ENCODE assay signal across 19 cellular contexts in the genomic region with DNA sequence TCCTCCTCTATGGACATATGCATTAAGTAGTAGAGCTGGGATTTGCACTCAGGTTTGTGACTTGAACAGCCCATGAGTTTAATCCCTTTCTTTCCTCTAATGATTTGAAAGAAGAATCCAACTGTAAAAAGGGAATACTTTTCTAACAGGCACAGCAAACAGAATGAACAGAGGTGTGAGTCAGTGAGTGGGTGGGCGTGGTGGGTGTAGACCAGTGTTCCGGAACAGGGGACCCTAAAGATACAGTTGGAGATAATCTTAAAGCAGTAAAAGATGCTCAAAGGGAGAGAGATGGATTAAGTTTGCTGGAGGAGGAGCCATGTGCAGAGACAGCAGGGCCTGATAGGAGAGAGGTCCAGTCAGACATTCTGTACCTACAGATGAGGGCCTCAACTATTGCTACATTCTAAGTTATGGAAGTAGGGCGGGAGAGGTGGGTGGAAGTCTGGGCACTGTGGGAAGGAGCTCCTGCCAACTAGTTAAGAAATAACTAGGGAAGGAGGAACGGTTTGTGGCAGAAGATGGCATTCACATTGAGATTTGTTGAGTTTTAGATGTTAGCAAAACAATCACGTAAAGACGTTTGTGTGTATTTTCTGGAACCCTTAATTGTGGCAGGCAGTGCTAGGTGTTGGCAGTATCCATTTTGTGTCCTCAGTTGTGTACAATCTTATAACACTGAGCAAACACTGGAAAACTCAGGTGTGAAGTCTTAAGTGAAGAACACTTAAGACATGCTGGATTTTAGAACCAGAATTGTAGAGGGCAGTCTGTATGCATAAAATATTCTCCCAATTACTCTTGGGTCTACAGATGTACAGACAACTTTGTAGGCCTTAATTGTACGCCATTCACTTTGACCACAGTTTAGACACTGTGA.
"Had no signal": no experiment of that assay in that cellular context is flagged by ENCODE, and none has a peak within 500 bp of the region (broad histone marks: within the 10 kb centered on the region; RNA-seq: fewer than 3 reads in every experiment).

No MANE protein-coding gene starts in this region.

- H3K4me3 ChIP-seq: dorsolateral prefrontal cortex, gastrocnemius medialis, left ventricle myocardium inferior, prostate gland, right lobe of liver, testis, tibial nerve had no signal

- H3K27ac ChIP-seq: gastrocnemius medialis, left ventricle myocardium inferior, parathyroid adenoma, prostate gland, right lobe of liver, testis, tibial nerve had no signal

- H3K27me3 Mint-ChIP-seq: central memory CD8-positive, alpha-beta T cell; stimulated activated memory B cell treated with anti-CD40 and anti-IgM and Interleukin-4, amounts not matched to agents 10 μg/mL and 1 μg/mL and 100 μg/mL, for 72 hours; stimulated activated naive CD8-positive, alpha-beta T cell treated with anti-CD3 and anti-CD28 coated beads, Interleukin-15, Interleukin-2, amounts not matched to agents 100 ng/mL and 50 ng/mL, for 24 hours had no signal

- DNase-seq: cortex of kidney; effector CD8-positive, alpha-beta T cell; gastrocnemius medialis; left ventricle myocardium inferior; naive thymus-derived CD8-positive, alpha-beta T cell; retina; right lobe of liver; stimulated activated CD4-positive, alpha-beta T cell treated with anti-CD3 and anti-CD28 coated beads, Interleukin-4, amount 100 ng/mL, for 24 hours; testis had no signal

- FAIRE-seq: keratinocyte had no signal

- H3K36me3 ChIP-seq: gastrocnemius medialis, left ventricle myocardium inferior, prostate gland, right lobe of liver, tibial nerve had no signal

- H3K27me3 ChIP-seq: dorsolateral prefrontal cortex, gastrocnemius medialis, right lobe of liver, testis, tibial nerve had no signal

- H3K27ac Mint-ChIP-seq: naive thymus-derived CD8-positive, alpha-beta T cell; stimulated activated memory B cell treated with anti-CD40 and anti-IgM and Interleukin-4, amounts not matched to agents 10 μg/mL and 1 μg/mL and 100 μg/mL, for 72 hours; stimulated activated naive CD8-positive, alpha-beta T cell treated with anti-CD3 and anti-CD28 coated beads, Interleukin-15, Interleukin-2, amounts not matched to agents 100 ng/mL and 50 ng/mL, for 24 hours had no signal

- H3K36me3 Mint-ChIP-seq: naive thymus-derived CD8-positive, alpha-beta T cell; stimulated activated memory B cell treated with anti-CD40 and anti-IgM and Interleukin-4, amounts not matched to agents 10 μg/mL and 1 μg/mL and 100 μg/mL, for 72 hours had no signal

- H3K4me1 ChIP-seq: gastrocnemius medialis, left ventricle myocardium inferior, parathyroid adenoma, prostate gland, right lobe of liver, testis, tibial nerve had no signal

- H3K9me3 ChIP-seq: gastrocnemius medialis, left ventricle myocardium inferior, prostate gland, right lobe of liver, testis, tibial nerve had no signal

- H3K4me3 Mint-ChIP-seq: central memory CD8-positive, alpha-beta T cell; naive thymus-derived CD8-positive, alpha-beta T cell; neural crest cell; stimulated activated memory B cell treated with anti-CD40 and anti-IgM and Interleukin-4, amounts not matched to agents 10 μg/mL and 1 μg/mL and 100 μg/mL, for 72 hours; stimulated activated naive CD8-positive, alpha-beta T cell treated with anti-CD3 and anti-CD28 coated beads, Interleukin-15, Interleukin-2, amounts not matched to agents 100 ng/mL and 50 ng/mL, for 24 hours had no signal

- H3K9me3 Mint-ChIP-seq: neural crest cell had no signal

- H3K4me1 Mint-ChIP-seq: central memory CD8-positive, alpha-beta T cell; naive thymus-derived CD8-positive, alpha-beta T cell; neural crest cell; stimulated activated memory B cell treated with anti-CD40 and anti-IgM and Interleukin-4, amounts not matched to agents 10 μg/mL and 1 μg/mL and 100 μg/mL, for 72 hours had no signal

- ATAC-seq: esophagus mucosa; gastrocnemius medialis; naive thymus-derived CD8-positive, alpha-beta T cell; right lobe of liver; stimulated activated memory B cell treated with anti-CD40 and anti-IgM and Interleukin-4, amounts not matched to agents 10 μg/mL and 1 μg/mL and 100 μg/mL, for 72 hours had no signal
